20 cellular contexts compared by ENCODE assay signal in the genomic region with DNA sequence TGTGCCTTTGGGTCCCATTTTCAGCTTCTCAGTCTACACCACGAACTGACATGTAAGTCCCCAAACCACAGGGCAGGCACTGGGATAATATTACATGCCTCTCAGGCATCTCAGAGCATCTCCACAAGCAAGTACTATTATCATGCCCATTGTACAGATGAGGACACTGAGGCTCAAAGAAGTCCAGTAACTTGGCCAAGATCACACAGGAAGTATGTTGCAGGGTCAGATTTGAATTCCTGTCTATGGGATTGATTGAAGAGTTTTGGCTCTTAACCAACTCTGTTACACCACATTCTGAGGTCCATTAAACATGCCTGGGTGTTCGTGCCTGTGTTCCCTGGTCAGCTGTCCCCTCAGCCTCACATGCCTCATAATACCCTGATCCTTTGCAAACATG.
"Had no signal": no experiment of that assay in that cellular context is flagged by ENCODE, and none has a peak within 500 bp of the region (broad histone marks: within the 10 kb centered on the region; RNA-seq: fewer than 3 reads in every experiment).

No MANE protein-coding gene starts in this region.

- DNase-seq: activated CD4-positive, alpha-beta T cell treated with anti-CD3 and anti-CD28 coated beads for 1 hour; activated CD8-positive, alpha-beta memory T cell treated with anti-CD3 and anti-CD28 coated beads for 24 hours; activated CD8-positive, alpha-beta memory T cell treated with anti-CD3 and anti-CD28 coated beads, Interleukin-2, amount 50 U/mL, for 4 hours; activated naive CD4-positive, alpha-beta T cell; activated T-cell treated with anti-CD3 and anti-CD28 coated beads, Interleukin-2, amount 50 U/mL, for 24 hours; dorsolateral prefrontal cortex; stimulated activated CD4-positive, alpha-beta T cell treated with anti-CD3 and anti-CD28 coated beads, Interleukin-4, amount 100 ng/mL, for 24 hours; stimulated activated naive CD8-positive, alpha-beta T cell treated with anti-CD3 and anti-CD28 coated beads, Interleukin-15, Interleukin-2, amounts not matched to agents 100 U/mL and 50 U/mL, for 24 hours; T-helper 1 cell; tibial artery; WERI-Rb-1 had no signal

- H3K36me3 Mint-ChIP-seq: activated naive CD8-positive, alpha-beta T cell; natural killer cell treated with Interleukin-12 subunit alpha and Interleukin-12 subunit beta and Interleukin-15 and Interleukin-18, amount 100 ng/mL, for 72 hours had no signal

- H3K27ac ChIP-seq: colonic mucosa, tibial artery, WERI-Rb-1 had no signal

- ATAC-seq: activated T-helper 17 cell treated with anti-CD3 and anti-CD28 coated beads, Interleukin-2, amount 50 U/mL, for 72 hours; natural killer cell treated with Interleukin-12 subunit alpha and Interleukin-12 subunit beta and Interleukin-15 and Interleukin-18, amount 100 ng/mL, for 72 hours; stimulated activated naive CD8-positive, alpha-beta T cell treated with anti-CD3 and anti-CD28 coated beads, Interleukin-15, Interleukin-2, amounts not matched to agents 100 U/mL and 50 U/mL, for 24 hours had no signal

- H3K4me3 Mint-ChIP-seq: activated naive CD8-positive, alpha-beta T cell; activated T-cell treated with anti-CD3 and anti-CD28 coated beads, Interleukin-2, amount 50 U/mL, for 24 hours; activated T-helper 17 cell treated with anti-CD3 and anti-CD28 coated beads, Interleukin-2, amount 50 U/mL, for 72 hours; natural killer cell treated with Interleukin-12 subunit alpha and Interleukin-12 subunit beta and Interleukin-15 and Interleukin-18, amount 100 ng/mL, for 72 hours had no signal

- H3K27ac Mint-ChIP-seq: activated naive CD8-positive, alpha-beta T cell; activated T-cell treated with anti-CD3 and anti-CD28 coated beads, Interleukin-2, amount 50 U/mL, for 24 hours; activated T-helper 17 cell treated with anti-CD3 and anti-CD28 coated beads, Interleukin-2, amount 50 U/mL, for 72 hours had no signal

- H3K9me3 ChIP-seq: breast epithelium, colonic mucosa, tibial artery had no signal

- FAIRE-seq: astrocyte, kidney, TTC549, urothelium cell line had no signal

- H3K36me3 ChIP-seq: breast epithelium, colonic mucosa, tibial artery, WERI-Rb-1 had no signal

- H3K4me3 ChIP-seq: breast epithelium, colonic mucosa, dorsolateral prefrontal cortex, tibial artery had no signal

- H3K9me3 Mint-ChIP-seq: activated T-cell treated with anti-CD3 and anti-CD28 coated beads, Interleukin-2, amount 50 U/mL, for 24 hours; activated T-helper 17 cell treated with anti-CD3 and anti-CD28 coated beads, Interleukin-2, amount 50 U/mL, for 72 hours; natural killer cell treated with Interleukin-12 subunit alpha and Interleukin-12 subunit beta and Interleukin-15 and Interleukin-18, amount 100 ng/mL, for 72 hours had no signal

- H3K27me3 Mint-ChIP-seq: activated naive CD8-positive, alpha-beta T cell; activated T-cell treated with anti-CD3 and anti-CD28 coated beads, Interleukin-2, amount 50 U/mL, for 24 hours; activated T-helper 17 cell treated with anti-CD3 and anti-CD28 coated beads, Interleukin-2, amount 50 U/mL, for 72 hours; natural killer cell treated with Interleukin-12 subunit alpha and Interleukin-12 subunit beta and Interleukin-15 and Interleukin-18, amount 100 ng/mL, for 72 hours had no signal

- H3K4me1 Mint-ChIP-seq: activated T-helper 17 cell treated with anti-CD3 and anti-CD28 coated beads, Interleukin-2, amount 50 U/mL, for 72 hours had no signal

- H3K27me3 ChIP-seq: breast epithelium, colonic mucosa, tibial artery had no signal

- H3K4me1 ChIP-seq: breast epithelium, colonic mucosa, tibial artery had no signal
